In genomic region chr7:101728888-101729883, GRCh38 we compare ENCODE assay signal across 13 cellular contexts.
DNase-seq lines count a peak whose midpoint lies in the region; ATAC-seq and TF ChIP-seq lines count a peak whose summit lies in the region.
"Had no signal": no experiment of that assay in that cellular context is flagged by ENCODE, and none has a peak within 500 bp of the region (broad histone marks: within the 10 kb centered on the region; RNA-seq: fewer than 3 reads in every experiment).

No MANE protein-coding gene starts in this region.

- no peaks in the 10 kb centered on the region for H3K27me3 ChIP-seq in mucosa of rectum (ENCODE audit: control insufficient read depth in 2 of 2, insufficient read depth in 2 of 2, low read length in 2 of 2)
- H3K27me3 ChIP-seq in MM.1S (replicated peaks; ENCODE audit: insufficient read depth, low read length), result no peaks in the 10 kb centered on the region
- H3K27me3 ChIP-seq: body of pancreas, spleen had no signal

- peak; percentile 79 for DNase-seq in CD14-positive monocyte (ENCODE audit: low spot score)
- peak; percentile 42 for DNase-seq in NCI-H460 (ENCODE audit: extremely low read depth, low read depth)
- DNase-seq in astrocyte of the hippocampus (ENCODE audit: low read depth, low spot score), result peak; percentile 92
- DNase-seq in effector CD4-positive, alpha-beta T cell, result no peak
- no peak for DNase-seq in MM.1S
- DNase-seq in NCI-H1930 (lab: John Stamatoyannopoulos, UW), result no peak
- DNase-seq: activated CD4-positive, alpha-beta T cell treated with anti-CD3 and anti-CD28 coated beads, Interleukin-2, amount 10 ng/mL, durations not matched to agents 24 days and 14 days; NCI-H2029; spleen; substantia nigra had no signal

- H2AFZ ChIP-seq in MM.1S (ENCODE audit: low read length), result no peak overlapping the region

- intact Hi-C loops in CD14-positive monocyte (cut with micrococcal nuclease), result no loop called here

- H3K4me1 ChIP-seq in mucosa of rectum (ENCODE audit: control insufficient read depth in 2 of 2, insufficient read depth in 2 of 2, low read length in 2 of 2) (peaks cover 11 to 15% of the 10 kb centered on the region in 2 donors), MM.1S (ENCODE audit: low read length) (peaks cover 7% of the 10 kb centered on the region)

- H3K79me2 ChIP-seq in MM.1S (ENCODE audit: low read length), result no peaks in the 10 kb centered on the region

- peak overlapping the region; percentile 87 to 96 (median 94) for H3K27ac Mint-ChIP-seq in CD14-positive monocyte
- H3K27ac Mint-ChIP-seq: activated CD4-positive, alpha-beta T cell treated with anti-CD3 and anti-CD28 coated beads, Interleukin-2, amount 10 ng/mL, durations not matched to agents 24 days and 14 days had no signal

- ATAC-seq in GM21825 (IDR thresholded peaks at IDR 0.05; ENCODE audit: unreplicated experiment), result no peak
- ATAC-seq: body of pancreas had no signal

- no peaks in the 10 kb centered on the region for H3K36me3 ChIP-seq in mucosa of rectum (ENCODE audit: control insufficient read depth in 2 of 2, insufficient read depth in 2 of 2, low read length in 2 of 2)
- H3K36me3 ChIP-seq in MM.1S (replicated peaks; ENCODE audit: insufficient read depth, low read length), result no peaks in the 10 kb centered on the region
- H3K36me3 ChIP-seq: spleen had no signal

- H3K9me3 Mint-ChIP-seq in CD14-positive monocyte, result peaks cover 0 to 6% (median 0%) of the 10 kb centered on the region in 7 donors
- H3K9me3 Mint-ChIP-seq: activated CD4-positive, alpha-beta T cell treated with anti-CD3 and anti-CD28 coated beads, Interleukin-2, amount 10 ng/mL, durations not matched to agents 24 days and 14 days had no signal

- TF ChIP-seq CTCF in CD14-positive monocyte (IDR thresholded peaks at IDR 0.05), result no peak
- no peak for TF ChIP-seq CTCF in MM.1S (IDR thresholded peaks at IDR 0.05; ENCODE audit: low read length)

- no peaks in the 10 kb centered on the region for H3K9me3 ChIP-seq in mucosa of rectum (ENCODE audit: control insufficient read depth in 2 of 2, low read length in 2 of 2)
- no peaks in the 10 kb centered on the region for H3K9me3 ChIP-seq in MM.1S (replicated peaks; ENCODE audit: insufficient read depth, low read length)
- H3K9me3 ChIP-seq: body of pancreas had no signal

- no peak overlapping the region for H3K4me2 ChIP-seq in MM.1S (ENCODE audit: low read depth, low read length)

- H3K27ac ChIP-seq in mucosa of rectum (ENCODE audit: low read depth in 2 of 2, low read length in 2 of 2) (peak overlapping the region; percentile 87 to 89), MM.1S (ENCODE audit: low read length) (no peak overlapping the region)
- H3K27ac ChIP-seq: body of pancreas, spleen had no signal

- H3K4me1 Mint-ChIP-seq in CD14-positive monocyte, result peaks cover 66% of the 10 kb centered on the region
- H3K4me1 Mint-ChIP-seq: activated CD4-positive, alpha-beta T cell treated with anti-CD3 and anti-CD28 coated beads, Interleukin-2, amount 10 ng/mL, durations not matched to agents 24 days and 14 days had no signal

- H4K20me1 ChIP-seq in MM.1S (ENCODE audit: insufficient read depth, low read length), result no peaks in the 10 kb centered on the region

- peak overlapping the region in 1 of 2 donors; percentile 39 for H3K4me3 Mint-ChIP-seq in CD14-positive monocyte
- H3K4me3 Mint-ChIP-seq: activated CD4-positive, alpha-beta T cell treated with anti-CD3 and anti-CD28 coated beads, Interleukin-2, amount 10 ng/mL, durations not matched to agents 24 days and 14 days had no signal

- H3K9ac ChIP-seq in mucosa of rectum (ENCODE audit: low read depth in 1 of 2, low read length in 2 of 2) (peak overlapping the region; percentile 1 to 24), MM.1S (ENCODE audit: low read length) (no peak overlapping the region)

- H3K9me2 ChIP-seq in MM.1S (replicated peaks; ENCODE audit: insufficient read depth, low read length), result no peaks in the 10 kb centered on the region

- H3K4me3 ChIP-seq in mucosa of rectum (ENCODE audit: low read length in 2 of 2) (peak overlapping the region; percentile 11 to 26), MM.1S (ENCODE audit: low read length) (no peak overlapping the region)
- H3K4me3 ChIP-seq: body of pancreas, spleen had no signal

- no peaks in the 10 kb centered on the region for H3K36me3 Mint-ChIP-seq in CD14-positive monocyte

- peaks cover 6% of the 10 kb centered on the region for H3F3A ChIP-seq in MM.1S (ENCODE audit: insufficient read depth, low read length)

- H3K27me3 Mint-ChIP-seq in CD14-positive monocyte (ENCODE audit: low read depth in 3 of 3), result peaks cover 0 to 2% (median 0%) of the 10 kb centered on the region in 3 donors

Comparison
In these comparisons a context has a peak if more than half of its experiments do, and no peak if none do; other contexts are left out.
1. DNase-seq: peak in CD14-positive monocyte (single experiment), NCI-H460 (single experiment) and astrocyte of the hippocampus (single experiment); none in effector CD4-positive, alpha-beta T cell (single experiment), MM.1S (single experiment) and NCI-H1930 (0 of 2).